12 cellular contexts compared by ENCODE assay signal in the genomic region with DNA sequence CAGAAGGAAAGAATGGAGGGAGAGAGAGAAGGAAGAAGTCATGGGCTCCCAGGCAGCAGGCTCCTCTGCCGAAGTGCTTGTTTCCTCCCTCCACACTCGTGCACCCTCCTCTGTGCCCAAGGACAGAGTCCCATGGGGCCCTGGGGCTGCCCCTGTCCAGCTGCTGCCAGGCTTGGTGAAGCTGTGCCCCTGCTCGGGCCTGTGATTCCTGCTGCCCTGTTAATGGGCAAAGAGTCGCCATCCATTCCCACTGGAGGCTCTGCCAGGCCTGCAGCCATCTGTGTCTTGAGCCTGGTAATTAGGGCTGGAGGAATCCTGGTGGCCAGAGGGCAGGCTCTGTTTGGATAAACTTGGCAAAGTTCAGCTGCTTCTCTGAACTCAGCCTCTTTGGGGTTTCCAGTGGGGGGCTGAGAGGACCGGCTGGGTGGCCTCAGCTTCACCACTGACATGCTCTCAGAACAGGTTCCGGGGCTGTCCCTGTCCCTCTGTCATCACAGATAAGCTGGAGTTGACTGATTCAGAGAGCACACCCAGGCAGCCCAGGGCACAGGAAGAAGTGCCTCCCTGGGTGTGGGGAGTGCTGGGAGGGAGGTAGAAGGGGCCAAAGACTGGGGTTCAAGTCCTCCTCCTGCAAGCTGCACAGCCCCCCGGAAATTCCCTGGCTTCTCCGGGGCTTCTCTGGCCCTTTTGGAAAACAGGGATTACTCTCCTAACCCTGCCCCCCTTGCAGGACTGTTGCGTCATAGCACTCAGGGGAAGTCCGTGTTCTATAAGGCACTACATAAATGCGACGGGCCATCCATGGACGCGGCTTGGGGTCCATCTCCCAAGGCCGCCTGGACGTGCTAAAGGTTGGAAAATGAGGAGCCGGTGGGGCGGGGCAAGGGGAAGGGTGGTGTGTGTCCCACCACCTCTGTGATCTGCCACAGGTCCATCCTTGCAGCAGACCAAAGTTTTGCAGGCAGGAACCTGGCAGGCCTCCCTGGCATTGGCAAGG.
DNase-seq lines count a peak whose midpoint lies in the region; ATAC-seq and TF ChIP-seq lines count a peak whose summit lies in the region.
"Had no signal": no experiment of that assay in that cellular context is flagged by ENCODE, and none has a peak within 500 bp of the region (broad histone marks: within the 10 kb centered on the region; RNA-seq: fewer than 3 reads in every experiment).

No MANE protein-coding gene starts in this region.

- no peak overlapping the region for H3K4me3 ChIP-seq in sigmoid colon
- H3K4me3 ChIP-seq: SK-N-MC had no signal

- POLR2A ChIA-PET in activated CD8-positive, alpha-beta T cell treated with anti-CD3 and anti-CD28 coated beads for 36 hours (lab: Charles Lee) = interaction anchor here (1.0 kb wide), 1 partner anchor 713 kb away, joined by 3 read pairs; a partner anchor contains a TSS
- POLR2A ChIA-PET in activated CD8-positive, alpha-beta T cell treated with anti-CD3 and anti-CD28 coated beads, Interleukin-2, amount 10 ng/mL, durations not matched to agents 7 days and 5 days (lab: Charles Lee) = no interaction called here

- TF ChIP-seq CTCF in activated CD8-positive, alpha-beta T cell treated with anti-CD3 and anti-CD28 coated beads for 36 hours (IDR thresholded peaks at IDR 0.05) = no peak
- TF ChIP-seq CTCF in sigmoid colon (IDR thresholded peaks at IDR 0.05) = no peak
- TF ChIP-seq CTCF in foreskin keratinocyte (conservative IDR thresholded peaks at IDR 0.05) = no peak

- CTCF ChIA-PET in activated CD8-positive, alpha-beta T cell treated with anti-CD3 and anti-CD28 coated beads for 36 hours (lab: Charles Lee) = interaction anchor here (1.7 kb wide), 1 partner anchor 112 kb away, joined by 4 read pairs; no protein-coding TSS in a partner anchor
- CTCF ChIA-PET in activated CD8-positive, alpha-beta T cell treated with anti-CD3 and anti-CD28 coated beads, Interleukin-2, amount 10 ng/mL, durations not matched to agents 7 days and 5 days (lab: Charles Lee) = no interaction called here

- no peaks in the 10 kb centered on the region for H3K9me3 Mint-ChIP-seq in activated CD8-positive, alpha-beta T cell treated with anti-CD3 and anti-CD28 coated beads for 36 hours
- no peaks in the 10 kb centered on the region for H3K9me3 Mint-ChIP-seq in activated CD8-positive, alpha-beta T cell treated with anti-CD3 and anti-CD28 coated beads, Interleukin-2, amount 10 ng/mL, durations not matched to agents 7 days and 5 days (ENCODE audit: insufficient read depth)

- no peaks in the 10 kb centered on the region for H3K36me3 ChIP-seq in sigmoid colon

- no peak for TF ChIP-seq EP300 in sigmoid colon (IDR thresholded peaks at IDR 0.05)

- H3K9me3 ChIP-seq in sigmoid colon = no peaks in the 10 kb centered on the region

- intact Hi-C loops in activated CD8-positive, alpha-beta T cell treated with anti-CD3 and anti-CD28 coated beads for 36 hours (cut with micrococcal nuclease) = no loop called here
- intact Hi-C loops in sigmoid colon (cut with DNase I) = loop anchor here (10.0 kb wide), 1 partner anchor 74 kb away; no protein-coding TSS in a partner anchor

- H3K36me3 Mint-ChIP-seq in activated CD8-positive, alpha-beta T cell treated with anti-CD3 and anti-CD28 coated beads for 36 hours (ENCODE audit: low read depth) = no peaks in the 10 kb centered on the region
- H3K36me3 Mint-ChIP-seq in activated CD8-positive, alpha-beta T cell treated with anti-CD3 and anti-CD28 coated beads, Interleukin-2, amount 10 ng/mL, durations not matched to agents 7 days and 5 days (ENCODE audit: low read depth) = no peaks in the 10 kb centered on the region
- H3K36me3 Mint-ChIP-seq: naive thymus-derived CD4-positive, alpha-beta T cell had no signal

- H3K4me1 ChIP-seq in sigmoid colon = no peaks in the 10 kb centered on the region
- no peaks in the 10 kb centered on the region for H3K4me1 ChIP-seq in foreskin keratinocyte

- H3K27ac Mint-ChIP-seq in activated CD8-positive, alpha-beta T cell treated with anti-CD3 and anti-CD28 coated beads for 36 hours = no peak overlapping the region
- no peak overlapping the region for H3K27ac Mint-ChIP-seq in activated CD8-positive, alpha-beta T cell treated with anti-CD3 and anti-CD28 coated beads, Interleukin-2, amount 10 ng/mL, durations not matched to agents 7 days and 5 days
- H3K27ac Mint-ChIP-seq: naive thymus-derived CD4-positive, alpha-beta T cell had no signal

- peak; percentile 92 for ATAC-seq in activated CD8-positive, alpha-beta T cell treated with anti-CD3 and anti-CD28 coated beads for 36 hours
- no peak for ATAC-seq in activated CD8-positive, alpha-beta T cell treated with anti-CD3 and anti-CD28 coated beads, Interleukin-2, amount 10 ng/mL, durations not matched to agents 7 days and 5 days
- peak; percentile 76 for ATAC-seq in GM21447 (IDR thresholded peaks at IDR 0.05; ENCODE audit: unreplicated experiment)
- ATAC-seq in HG03378 (IDR thresholded peaks at IDR 0.05; ENCODE audit: unreplicated experiment) = peak; percentile 73
- ATAC-seq in foreskin keratinocyte = no peak
- ATAC-seq: naive thymus-derived CD4-positive, alpha-beta T cell had no signal

- H3K27me3 Mint-ChIP-seq in activated CD8-positive, alpha-beta T cell treated with anti-CD3 and anti-CD28 coated beads for 36 hours = peaks cover 2% of the 10 kb centered on the region
- peaks cover 7% of the 10 kb centered on the region for H3K27me3 Mint-ChIP-seq in activated CD8-positive, alpha-beta T cell treated with anti-CD3 and anti-CD28 coated beads, Interleukin-2, amount 10 ng/mL, durations not matched to agents 7 days and 5 days (ENCODE audit: low read depth)

- no peaks in the 10 kb centered on the region for H3K27me3 ChIP-seq in sigmoid colon
- peaks cover 43% of the 10 kb centered on the region for H3K27me3 ChIP-seq in foreskin keratinocyte

- H3K4me1 Mint-ChIP-seq in activated CD8-positive, alpha-beta T cell treated with anti-CD3 and anti-CD28 coated beads for 36 hours (ENCODE audit: low read depth) = no peaks in the 10 kb centered on the region
- no peaks in the 10 kb centered on the region for H3K4me1 Mint-ChIP-seq in activated CD8-positive, alpha-beta T cell treated with anti-CD3 and anti-CD28 coated beads, Interleukin-2, amount 10 ng/mL, durations not matched to agents 7 days and 5 days (ENCODE audit: low read depth)
- H3K4me1 Mint-ChIP-seq: naive thymus-derived CD4-positive, alpha-beta T cell had no signal

- in situ Hi-C loops in ACHN (cut with HindIII; ENCODE audit: low pct_ligation_motif_present, low pct_unique_long_range_greater_than_20kb, low sequenced_read_pairs) = no loop called here

- 74 to 75% methylated on average over 18 of the region's 18 CpGs for WGBS in sigmoid colon, 2 donors

- no peak overlapping the region for H3K27ac ChIP-seq in sigmoid colon
- H3K27ac ChIP-seq in foreskin keratinocyte = no peak overlapping the region
- H3K27ac ChIP-seq: SK-N-MC had no signal

- peak; percentile 51 for DNase-seq in activated CD8-positive, alpha-beta T cell treated with anti-CD3 and anti-CD28 coated beads for 36 hours
- DNase-seq in activated CD8-positive, alpha-beta T cell treated with anti-CD3 and anti-CD28 coated beads, Interleukin-2, amount 10 ng/mL, durations not matched to agents 7 days and 5 days = no peak
- peak; percentile 53 for DNase-seq in sigmoid colon
- no peak for DNase-seq in ACHN
- no peak for DNase-seq in foreskin keratinocyte
- DNase-seq in NCI-H2196 treated with DMSO at 0.1 percent for 48 hours (lab: John Stamatoyannopoulos, UW; ENCODE audit: unreplicated experiment) = no peak
- DNase-seq: activated effector memory CD4-positive, alpha-beta T cell treated with Interleukin-2 at 50 U/mL for 16 hours; naive thymus-derived CD4-positive, alpha-beta T cell; NCI-H2171 had no signal

- TF ChIP-seq POLR2A in sigmoid colon (IDR thresholded peaks at IDR 0.05) = no peak

- no peak overlapping the region for H3K4me3 Mint-ChIP-seq in activated CD8-positive, alpha-beta T cell treated with anti-CD3 and anti-CD28 coated beads for 36 hours
- no peak overlapping the region for H3K4me3 Mint-ChIP-seq in activated CD8-positive, alpha-beta T cell treated with anti-CD3 and anti-CD28 coated beads, Interleukin-2, amount 10 ng/mL, durations not matched to agents 7 days and 5 days
- H3K4me3 Mint-ChIP-seq: naive thymus-derived CD4-positive, alpha-beta T cell had no signal

Comparison
In these comparisons a context has a peak if more than half of its experiments do, and no peak if none do; other contexts are left out.
1. ATAC-seq: peak in activated CD8-positive, alpha-beta T cell treated with anti-CD3 and anti-CD28 coated beads for 36 hours (single experiment), GM21447 (single experiment) and HG03378 (single experiment); none in activated CD8-positive, alpha-beta T cell treated with anti-CD3 and anti-CD28 coated beads, Interleukin-2, amount 10 ng/mL, durations not matched to agents 7 days and 5 days (single experiment) and foreskin keratinocyte (single experiment).
2. DNase-seq: peak in activated CD8-positive, alpha-beta T cell treated with anti-CD3 and anti-CD28 coated beads for 36 hours (single experiment) and sigmoid colon (single experiment); none in activated CD8-positive, alpha-beta T cell treated with anti-CD3 and anti-CD28 coated beads, Interleukin-2, amount 10 ng/mL, durations not matched to agents 7 days and 5 days (single experiment), ACHN (single experiment), foreskin keratinocyte (0 of 2) and NCI-H2196 treated with DMSO at 0.1 percent for 48 hours (single experiment).